ENCODE assay signal across 1 cellular context in genomic region chr22:41350087-41350486, GRCh38.
TF ChIP-seq lines count a peak whose summit lies in the region.

No MANE protein-coding gene starts in this region.

TF ChIP-seq in WTC11, 78 proteins besides CTCF, POLR2A, EP300 and RAD21 (continued from another document):
- no peak for TF ChIP-seq ERG (CRISPR knock-in tag; IDR thresholded peaks at IDR 0.05)
- TF ChIP-seq RELA (CRISPR knock-in tag; IDR thresholded peaks at IDR 0.05; ENCODE audit: borderline replicate concordance): no peak
